Comparison of ENCODE assay signal across 18 cellular contexts in genomic region chr7:114718861-114719260, GRCh38.
A peak's percentile ranks its signal among the peaks of the same experiment; 100 is the strongest.
DNase-seq lines count a peak whose midpoint lies in the region; ATAC-seq lines count a peak whose summit lies in the region.
"Had no signal": no experiment of that assay in that cellular context is flagged by ENCODE, and none has a peak within 500 bp of the region (broad histone marks: within the 10 kb centered on the region; RNA-seq: fewer than 3 reads in every experiment).

No MANE protein-coding gene starts in this region.

- ATAC-seq in GM18867 (IDR thresholded peaks at IDR 0.05; ENCODE audit: unreplicated experiment) (peak; percentile 65), HG02852 (IDR thresholded peaks at IDR 0.05; ENCODE audit: unreplicated experiment) (peak; percentile 58), HG03565 (IDR thresholded peaks at IDR 0.05; ENCODE audit: unreplicated experiment) (peak; percentile 78), GM19397 (IDR thresholded peaks at IDR 0.05; ENCODE audit: unreplicated experiment) (no peak)
- ATAC-seq: HepG2; stimulated activated naive CD8-positive, alpha-beta T cell treated with anti-CD3 and anti-CD28 coated beads, Interleukin-15, Interleukin-2, amounts not matched to agents 100 U/mL and 50 U/mL, for 24 hours; upper lobe of right lung; WTC11 had no signal

- peak; percentile 6 for DNase-seq in activated CD4-positive, alpha-beta T cell treated with anti-CD3 and anti-CD28 coated beads for 48 hours
- DNase-seq in activated CD4-positive, alpha-beta T cell treated with anti-CD3 and anti-CD28 coated beads for 4 hours, result no peak
- DNase-seq in germinal center (ENCODE audit: low spot score) (no peak), NCI-H2107 treated with DMSO at 0.1 percent for 48 hours (lab: John Stamatoyannopoulos, UW; ENCODE audit: unreplicated experiment) (no peak)
- DNase-seq: caudate nucleus; hippocampal formation; kidney; mesenchymal stem cell; NCI-H187; spleen; stimulated activated naive CD8-positive, alpha-beta T cell treated with anti-CD3 and anti-CD28 coated beads, Interleukin-15, Interleukin-2, amounts not matched to agents 100 U/mL and 50 U/mL, for 24 hours; upper lobe of right lung had no signal
